ENCODE assay signal across 10 cellular contexts in genomic region chr22:20533095-20533878, GRCh38. TPM values are rescaled to one million over a fixed set of nuclear protein-coding genes. Genes with fewer than 3 reads are reported as not detected.
DNase-seq lines count a peak whose midpoint lies in the region; ATAC-seq, FAIRE-seq and TF ChIP-seq lines count a peak whose summit lies in the region.
"Had no signal": no experiment of that assay in that cellular context is flagged by ENCODE, and none has a peak within 500 bp of the region (broad histone marks: within the 10 kb centered on the region; RNA-seq: fewer than 3 reads in every experiment).

No MANE protein-coding gene starts in this region.

- H3K4me3 Mint-ChIP-seq in activated naive CD4-positive, alpha-beta T cell treated with anti-CD3 and anti-CD28 coated beads for 36 hours = no peak overlapping the region
- H3K4me3 Mint-ChIP-seq in naive thymus-derived CD8-positive, alpha-beta T cell = peak overlapping the region in 9 of 10 donors; percentile 50 to 78 (median 71)

- POLR2A ChIA-PET in naive thymus-derived CD8-positive, alpha-beta T cell (lab: Charles Lee) = interaction anchor here (0.5 to 3.2 kb wide), 14 partner anchors 9 to 69 kb away, joined by 3 to 21 read pairs (median 4); no protein-coding TSS in a partner anchor

- intact Hi-C loops in activated naive CD4-positive, alpha-beta T cell treated with anti-CD3 and anti-CD28 coated beads for 36 hours (cut with micrococcal nuclease) = no loop called here
- intact Hi-C loops in upper lobe of right lung (cut with DNase I) = no loop called here

- DNase-seq in activated naive CD4-positive, alpha-beta T cell treated with anti-CD3 and anti-CD28 coated beads, Interleukin-2, amount 50 U/mL, for 72 hours (ENCODE audit: low spot score in 2 of 2) = no peak
- DNase-seq in activated naive CD4-positive, alpha-beta T cell treated with anti-CD3 and anti-CD28 coated beads for 36 hours = no peak
- DNase-seq in bronchial epithelial cell (ENCODE audit: low read depth) = peak; percentile 31
- no peak for DNase-seq in naive thymus-derived CD8-positive, alpha-beta T cell
- no peak for DNase-seq in upper lobe of right lung
- DNase-seq in UCSD-AML1 (lab: John Stamatoyannopoulos, UW; ENCODE audit: unreplicated experiment) = no peak
- no peak for DNase-seq in amygdala (lab: John Stamatoyannopoulos, UW)
- no peak for DNase-seq in AG08396 (ENCODE audit: low spot score)
- DNase-seq: NCI-H1105 treated with DMSO at 0.1 percent for 48 hours had no signal

- H3K27me3 ChIP-seq in bronchial epithelial cell (ENCODE audit: control insufficient read depth, insufficient read depth, low read length) (no peaks in the 10 kb centered on the region), upper lobe of right lung (no peaks in the 10 kb centered on the region)

- no peaks in the 10 kb centered on the region for H3K27me3 Mint-ChIP-seq in activated naive CD4-positive, alpha-beta T cell treated with anti-CD3 and anti-CD28 coated beads for 36 hours (ENCODE audit: low read depth)
- no peaks in the 10 kb centered on the region for H3K27me3 Mint-ChIP-seq in naive thymus-derived CD8-positive, alpha-beta T cell

- peak overlapping the region; percentile 41 to 60 for H3K27ac Mint-ChIP-seq in activated naive CD4-positive, alpha-beta T cell treated with anti-CD3 and anti-CD28 coated beads, Interleukin-2, amount 50 U/mL, for 72 hours
- no peak overlapping the region for H3K27ac Mint-ChIP-seq in activated naive CD4-positive, alpha-beta T cell treated with anti-CD3 and anti-CD28 coated beads for 36 hours
- peak overlapping the region; percentile 84 to 98 (median 90) for H3K27ac Mint-ChIP-seq in naive thymus-derived CD8-positive, alpha-beta T cell

- no peaks in the 10 kb centered on the region for H3K9me3 ChIP-seq in upper lobe of right lung

- H3K4me1 ChIP-seq in upper lobe of right lung = peaks cover 44% of the 10 kb centered on the region

- H3K4me1 Mint-ChIP-seq in activated naive CD4-positive, alpha-beta T cell treated with anti-CD3 and anti-CD28 coated beads for 36 hours (ENCODE audit: low read depth) = peaks cover 52% of the 10 kb centered on the region
- peaks cover 41 to 78% (median 72%) of the 10 kb centered on the region in 4 donors for H3K4me1 Mint-ChIP-seq in naive thymus-derived CD8-positive, alpha-beta T cell

- peaks cover 28% of the 10 kb centered on the region for H3K36me3 ChIP-seq in bronchial epithelial cell (ENCODE audit: control insufficient read depth, insufficient read depth, low read length)
- H3K36me3 ChIP-seq in upper lobe of right lung = peaks cover 25% of the 10 kb centered on the region

- no peak overlapping the region for H3K4me3 ChIP-seq in bronchial epithelial cell (ENCODE audit: low read depth, low read length)
- no peak overlapping the region for H3K4me3 ChIP-seq in upper lobe of right lung

- FAIRE-seq in bronchial epithelial cell (lab: Jason Lieb, UNC) = peak; percentile 76
- FAIRE-seq: GM12891 had no signal

- CTCF ChIA-PET in activated naive CD4-positive, alpha-beta T cell treated with anti-CD3 and anti-CD28 coated beads for 36 hours (lab: Charles Lee) = interaction anchor here (0.5 to 2.4 kb wide), 4 partner anchors 21 to 520 kb away, joined by 5 to 16 read pairs (median 6); no protein-coding TSS in a partner anchor

- H3K9me3 Mint-ChIP-seq in activated naive CD4-positive, alpha-beta T cell treated with anti-CD3 and anti-CD28 coated beads, Interleukin-2, amount 50 U/mL, for 72 hours = no peaks in the 10 kb centered on the region
- no peaks in the 10 kb centered on the region for H3K9me3 Mint-ChIP-seq in activated naive CD4-positive, alpha-beta T cell treated with anti-CD3 and anti-CD28 coated beads for 36 hours
- H3K9me3 Mint-ChIP-seq in naive thymus-derived CD8-positive, alpha-beta T cell = no peaks in the 10 kb centered on the region

- peak overlapping the region; percentile 36 for H3K27ac ChIP-seq in upper lobe of right lung

- ATAC-seq in activated naive CD4-positive, alpha-beta T cell treated with anti-CD3 and anti-CD28 coated beads, Interleukin-2, amount 50 U/mL, for 72 hours = peak in 1 of 2 donors; percentile 26
- ATAC-seq in naive thymus-derived CD8-positive, alpha-beta T cell = peak in 1 of 2 donors; percentile 14
- ATAC-seq in upper lobe of right lung = no peak

- TF ChIP-seq CTCF in bronchial epithelial cell (IDR thresholded peaks at IDR 0.05; ENCODE audit: insufficient read depth, low read length, severe bottlenecking) (no peak), upper lobe of right lung (IDR thresholded peaks at IDR 0.05) (no peak)

- peaks cover 4 to 14% of the 10 kb centered on the region in 2 donors for H3K36me3 Mint-ChIP-seq in activated naive CD4-positive, alpha-beta T cell treated with anti-CD3 and anti-CD28 coated beads, Interleukin-2, amount 50 U/mL, for 72 hours
- peaks cover 10% of the 10 kb centered on the region for H3K36me3 Mint-ChIP-seq in activated naive CD4-positive, alpha-beta T cell treated with anti-CD3 and anti-CD28 coated beads for 36 hours (ENCODE audit: low read depth)
- H3K36me3 Mint-ChIP-seq in naive thymus-derived CD8-positive, alpha-beta T cell = peaks cover 2 to 37% (median 4%) of the 10 kb centered on the region in 3 donors

RNA-seq across cellular contexts. Expression of gene MED15, which starts 25.9 kb away (rescaled TPM):
- total RNA-seq in activated naive CD4-positive, alpha-beta T cell treated with anti-CD3 and anti-CD28 coated beads, Interleukin-2, amount 50 U/mL, for 72 hours = 100 to 1,000 TPM in 1 of 2 donors, 10 to 100 TPM in 1; 88.9 to 137 TPM
- total RNA-seq in activated naive CD4-positive, alpha-beta T cell treated with anti-CD3 and anti-CD28 coated beads for 36 hours = 100 to 1,000 TPM in 1 of 2 experiments, 10 to 100 TPM in 1; 94.7 to 108 TPM
- total RNA-seq in bronchial epithelial cell (20.5 and 22.5 TPM in 2 replicates), upper lobe of right lung (96.9 TPM)
- total RNA-seq in naive thymus-derived CD8-positive, alpha-beta T cell = 100 to 1,000 TPM; 308 to 327 TPM
- 10 to 100 TPM; 25.4 to 85.2 (median 38.2) TPM for polyA plus RNA-seq in naive thymus-derived CD8-positive, alpha-beta T cell

RNA-seq across cellular contexts. Expression of gene KLHL22, which starts 37.7 kb away (rescaled TPM):
- total RNA-seq in activated naive CD4-positive, alpha-beta T cell treated with anti-CD3 and anti-CD28 coated beads, Interleukin-2, amount 50 U/mL, for 72 hours = 10 to 100 TPM; 18.0 to 20.2 TPM
- 10 to 100 TPM; 10.1 to 11.7 TPM for total RNA-seq in activated naive CD4-positive, alpha-beta T cell treated with anti-CD3 and anti-CD28 coated beads for 36 hours
- total RNA-seq in bronchial epithelial cell = 15.7 and 17.1 TPM in 2 replicates
- total RNA-seq in naive thymus-derived CD8-positive, alpha-beta T cell = 10 to 100 TPM; 65.0 to 71.9 TPM
- polyA plus RNA-seq in naive thymus-derived CD8-positive, alpha-beta T cell = 10 to 100 TPM; 16.1 to 25.4 (median 20.0) TPM
- 23.3 TPM for total RNA-seq in upper lobe of right lung
